In the genomic region with DNA sequence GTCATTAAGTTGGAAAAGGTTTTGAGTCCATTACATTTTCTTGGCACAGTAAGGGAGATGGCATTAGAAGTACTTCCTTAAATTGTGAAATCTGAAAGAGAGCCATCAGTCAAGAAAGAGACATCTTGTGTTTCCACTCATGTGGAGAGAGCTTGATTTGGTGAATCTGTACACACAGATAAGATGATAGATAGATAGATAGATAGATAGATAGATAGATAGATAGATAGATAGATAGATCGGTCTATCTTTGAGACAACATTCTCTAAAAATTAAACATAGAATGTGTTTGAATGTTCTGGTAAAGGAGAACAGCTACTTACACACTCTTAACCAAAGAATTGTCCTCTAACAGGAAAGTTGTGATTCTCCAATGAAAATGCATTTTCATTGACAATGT, we compare ENCODE assay signal across 26 cellular contexts.
"Had no signal": no experiment of that assay in that cellular context is flagged by ENCODE, and none has a peak within 500 bp of the region (broad histone marks: within the 10 kb centered on the region; RNA-seq: fewer than 3 reads in every experiment).

No MANE protein-coding gene starts in this region.

- H3K27me3 ChIP-seq: brain microvascular endothelial cell, dorsolateral prefrontal cortex had no signal

- DNase-seq: activated CD4-positive, alpha-beta memory T cell treated with anti-CD3 and anti-CD28 coated beads, Interleukin-2, amount 10 ng/mL, durations not matched to agents 7 days and 5 days; activated CD4-positive, alpha-beta T cell treated with anti-CD3 and anti-CD28 coated beads for 36 hours; activated CD4-positive, alpha-beta T cell treated with anti-CD3 and anti-CD28 coated beads, Interleukin-2, amount 10 ng/mL, durations not matched to agents 24 days and 14 days; activated CD4-positive, CD25-positive, alpha-beta regulatory T cell; activated CD4-positive, CD25-positive, alpha-beta regulatory T cell treated with anti-CD3 and anti-CD28 coated beads, Interleukin-2, amount 50 U/mL, for 72 hours; activated CD8-positive, alpha-beta memory T cell treated with anti-CD3 and anti-CD28 coated beads, Interleukin-2, amount 50 U/mL, for 48 hours; activated gamma-delta T cell; activated naive CD4-positive, alpha-beta T cell; activated naive CD4-positive, alpha-beta T cell treated with anti-CD3 and anti-CD28 coated beads, Interleukin-2, amount 10 ng/mL, durations not matched to agents 7 days and 5 days; activated naive CD8-positive, alpha-beta T cell treated with anti-CD3 and anti-CD28 coated beads, Interleukin-2, amount 10 ng/mL, durations not matched to agents 7 days and 5 days; activated T-cell treated with anti-CD3 and anti-CD28 coated beads for 4 hours; activated T-cell treated with anti-CD3 and anti-CD28 coated beads, Interleukin-2, amount 50 U/mL, for 24 hours; activated T-cell treated with anti-CD3 and anti-CD28 coated beads, Interleukin-2, amount 50 U/mL, for 72 hours; amniotic stem cell; anterior cingulate cortex; brain microvascular endothelial cell; dorsolateral prefrontal cortex; effector memory CD4-positive, alpha-beta T cell; endodermal cell; foreskin fibroblast; head of caudate nucleus; hippocampal formation; T1000 had no signal

- H3K27ac ChIP-seq: brain microvascular endothelial cell, coronary artery, dorsolateral prefrontal cortex had no signal

- H3K4me3 ChIP-seq: coronary artery, dorsolateral prefrontal cortex had no signal

- ATAC-seq: activated CD4-positive, alpha-beta T cell treated with anti-CD3 and anti-CD28 coated beads for 36 hours; activated naive CD4-positive, alpha-beta T cell treated with anti-CD3 and anti-CD28 coated beads, Interleukin-2, amount 50 U/mL, for 72 hours; activated T-cell treated with anti-CD3 and anti-CD28 coated beads, Interleukin-2, amount 50 U/mL, for 72 hours; esophagus mucosa had no signal
